ENCODE assay signal across 19 cellular contexts in genomic region chr7:107694395-107694794, GRCh38. TPM values are rescaled to one million over a fixed set of nuclear protein-coding genes. Genes with fewer than 3 reads are reported as not detected.
DNase-seq lines count a peak whose midpoint lies in the region; ATAC-seq, FAIRE-seq and TF ChIP-seq lines count a peak whose summit lies in the region.
"Had no signal": no experiment of that assay in that cellular context is flagged by ENCODE, and none has a peak within 500 bp of the region (broad histone marks: within the 10 kb centered on the region; RNA-seq: fewer than 3 reads in every experiment).

No MANE protein-coding gene starts in this region.

- no peak for TF ChIP-seq CTCF in K562 (IDR thresholded peaks at IDR 0.05 in 2 of 3, conservative IDR thresholded peaks at IDR 0.05 in 1 of 3; ENCODE audit: insufficient read depth in 2 of 3, low read depth in 1 of 3, low read length in 3 of 3)
- TF ChIP-seq CTCF in left ventricle myocardium inferior (IDR thresholded peaks at IDR 0.05; ENCODE audit: borderline replicate concordance) = no peak
- TF ChIP-seq CTCF in left lung (IDR thresholded peaks at IDR 0.05) = no peak
- no peak for TF ChIP-seq CTCF in HepG2 (CRISPR knock-in tag; IDR thresholded peaks at IDR 0.05)

- H3K27ac ChIP-seq in K562 (ENCODE audit: extremely low read depth, low read depth, low read length) (no peak overlapping the region), left ventricle myocardium inferior (replicated peaks) (peak overlapping the region; percentile 46), left lung (no peak overlapping the region), HepG2 (ENCODE audit: extremely low read length, insufficient read depth, low read length) (no peak overlapping the region)

- H4K20me1 ChIP-seq in K562 (replicated peaks; ENCODE audit: control insufficient read depth, insufficient read depth, low read length) (no peaks in the 10 kb centered on the region), HepG2 (ENCODE audit: insufficient read depth, low read length) (no peaks in the 10 kb centered on the region)

- TF ChIP-seq EP300 in K562 (IDR thresholded peaks at IDR 0.05; ENCODE audit: low read length) (no peak), HepG2 (IDR thresholded peaks at IDR 0.05; ENCODE audit: low read depth in 2 of 2, low read length in 2 of 2) (no peak), HepG2 (CRISPR knock-in tag; IDR thresholded peaks at IDR 0.05; ENCODE audit: borderline replicate concordance) (no peak)

- H2AFZ ChIP-seq in K562 (ENCODE audit: low read depth, low read length) (no peak overlapping the region), HepG2 (ENCODE audit: low read length) (no peak overlapping the region)

- DNase-seq in NCI-H748 (lab: John Stamatoyannopoulos, UW; ENCODE audit: unreplicated experiment) (peak; percentile 18), NCI-H748 treated with DMSO at 0.1 percent for 48 hours (lab: John Stamatoyannopoulos, UW) (no peak), K562 (ENCODE audit: extremely low read depth in 1 of 4, low spot score in 3 of 4) (no peak), left ventricle myocardium inferior (no peak), left lung (no peak), HepG2 (ENCODE audit: low spot score) (no peak), HAP-1 (ENCODE audit: low spot score in 2 of 2) (no peak)
- DNase-seq: activated CD4-positive, alpha-beta T cell treated with anti-CD3 and anti-CD28 coated beads, Interleukin-2, amount 10 ng/mL, durations not matched to agents 24 days and 14 days; activated T-cell treated with anti-CD3 and anti-CD28 coated beads, Interleukin-2, amount 50 U/mL, for 48 hours; amniotic stem cell; Caco-2; effector CD4-positive, alpha-beta T cell; HCEC 1CT; Kasumi-1 had no signal

- H3K9me3 ChIP-seq in K562 (replicated peaks; ENCODE audit: control insufficient read depth, insufficient read depth, low read depth, low read length) (no peaks in the 10 kb centered on the region), left ventricle myocardium inferior (replicated peaks) (no peaks in the 10 kb centered on the region), left lung (no peaks in the 10 kb centered on the region), HepG2 (ENCODE audit: low read length) (no peaks in the 10 kb centered on the region), HAP-1 (no peaks in the 10 kb centered on the region)
- H3K9me3 ChIP-seq: Caco-2 had no signal

- in situ Hi-C loops in K562 (cut with MboI) = no loop called here
- in situ Hi-C loops in HepG2 (cut with HindIII; ENCODE audit: extremely low pct_ligation_motif_present, low pct_unique_long_range_greater_than_20kb) = no loop called here
- in situ Hi-C loops in HAP-1 (cut with MboI; ENCODE audit: low sequenced_read_pairs) = no loop called here

- H3K4me3 ChIP-seq in K562 = no peak overlapping the region
- H3K4me3 ChIP-seq in left ventricle myocardium inferior = no peak overlapping the region
- no peak overlapping the region for H3K4me3 ChIP-seq in left lung
- H3K4me3 ChIP-seq in HepG2 (replicated peaks in 1 of 3; ENCODE audit: insufficient read depth in 1 of 3, low read depth in 2 of 3, low read length in 3 of 3) = no peak overlapping the region
- no peak overlapping the region for H3K4me3 ChIP-seq in HAP-1
- H3K4me3 ChIP-seq: smooth muscle cell had no signal

- ATAC-seq in K562 = no peak
- ATAC-seq in left lung = no peak
- ATAC-seq in HepG2 = no peak
- ATAC-seq in GM18907 (IDR thresholded peaks at IDR 0.05; ENCODE audit: unreplicated experiment) = no peak
- ATAC-seq: left lobe of liver had no signal

- H3K4me2 ChIP-seq in K562 (ENCODE audit: insufficient read depth, low read length) (no peak overlapping the region), HepG2 (ENCODE audit: low read depth, low read length) (no peak overlapping the region)
- H3K4me2 ChIP-seq: smooth muscle cell had no signal

- H3K9ac ChIP-seq in K562 (ENCODE audit: insufficient read depth in 1 of 2, low read depth in 2 of 2, low read length in 2 of 2) (no peak overlapping the region), HepG2 (ENCODE audit: insufficient read depth, low read depth, low read length) (no peak overlapping the region)

- TF ChIP-seq RAD21 in K562 (CRISPR knock-in tag; conservative IDR thresholded peaks at IDR 0.05 in 1 of 2, IDR thresholded peaks at IDR 0.05 in 1 of 2) (no peak), HepG2 (CRISPR knock-in tag; IDR thresholded peaks at IDR 0.05) (no peak)

- H3K27me3 ChIP-seq in K562 (ENCODE audit: control insufficient read depth in 2 of 2, insufficient read depth in 2 of 2, low read length in 2 of 2) (peaks cover 19 to 29% of the 10 kb centered on the region in 2 experiments; a peak in 4 of 5 replicates), left ventricle myocardium inferior (ENCODE audit: low read depth) (no peaks in the 10 kb centered on the region), left lung (no peaks in the 10 kb centered on the region), HepG2 (ENCODE audit: control insufficient read depth in 1 of 2, insufficient read depth in 2 of 2, low read length in 2 of 2) (peaks cover 0 to 23% of the 10 kb centered on the region in 2 experiments; a peak in 4 of 5 replicates), HAP-1 (ENCODE audit: low read depth) (no peaks in the 10 kb centered on the region)

- POLR2A ChIA-PET in K562 (lab: Yijun Ruan, JAX) (interaction anchor here (0.7 to 1.3 kb wide), 4 partner anchors 13 to 202 kb away, joined by 3 to 4 read pairs (median 3); no protein-coding TSS in a partner anchor), HepG2 (lab: Yijun Ruan, JAX) (no interaction called here)

- intact Hi-C loops in K562 (cut with micrococcal nuclease) (no loop called here), left ventricle myocardium inferior (cut with micrococcal nuclease) (no loop called here), left lung (cut with DNase I) (no loop called here), HepG2 (cut with micrococcal nuclease; ENCODE audit: unreplicated experiment) (no loop called here)

- no peaks in the 10 kb centered on the region for H3K9me1 ChIP-seq in K562 (ENCODE audit: control insufficient read depth, insufficient read depth, low read length)

- no peak for TF ChIP-seq POLR2A in K562 (conservative IDR thresholded peaks at IDR 0.05)
- no peak for TF ChIP-seq POLR2A in HepG2 (IDR thresholded peaks at IDR 0.05; ENCODE audit: insufficient read depth in 1 of 2, low read depth in 2 of 2, low read length in 2 of 2)

- 3% methylated on average over 5 of the region's 5 CpGs for WGBS in K562 (ENCODE audit: insufficient coverage, low coverage, missing lambda C conversion rate)
- WGBS in HepG2 (ENCODE audit: low lambda C conversion rate) = 38% methylated on average over 5 of the region's 5 CpGs

- H3K4me1 ChIP-seq in K562 (replicated peaks in 1 of 2; ENCODE audit: control insufficient read depth in 2 of 2, insufficient read depth in 2 of 2, low read length in 2 of 2) = no peaks in the 10 kb centered on the region; a peak in 2 of 5 replicates
- H3K4me1 ChIP-seq in left ventricle myocardium inferior = peaks cover 48% of the 10 kb centered on the region
- H3K4me1 ChIP-seq in left lung = no peaks in the 10 kb centered on the region
- no peaks in the 10 kb centered on the region for H3K4me1 ChIP-seq in HepG2 (ENCODE audit: insufficient read depth, low read length)
- peaks cover 11% of the 10 kb centered on the region for H3K4me1 ChIP-seq in HAP-1
- H3K4me1 ChIP-seq: Caco-2 had no signal

- H3K79me2 ChIP-seq in K562 (ENCODE audit: control insufficient read depth, insufficient read depth, low read length) = no peaks in the 10 kb centered on the region
- H3K79me2 ChIP-seq in HepG2 (ENCODE audit: insufficient read depth, low read length) = no peaks in the 10 kb centered on the region

- H3K36me3 ChIP-seq in K562 (ENCODE audit: control insufficient read depth, insufficient read depth, low read length) = no peaks in the 10 kb centered on the region
- no peaks in the 10 kb centered on the region for H3K36me3 ChIP-seq in left ventricle myocardium inferior
- no peaks in the 10 kb centered on the region for H3K36me3 ChIP-seq in left lung
- no peaks in the 10 kb centered on the region for H3K36me3 ChIP-seq in HepG2 (replicated peaks in 1 of 2; ENCODE audit: control insufficient read depth in 1 of 2, insufficient read depth in 2 of 2, low read length in 2 of 2)
- no peaks in the 10 kb centered on the region for H3K36me3 ChIP-seq in HAP-1 (replicated peaks)

- BruUV-seq in K562 (replicated peaks; lab: Mats Ljungman, UMichigan) = no TSS peak
- BruUV-seq in HepG2 (replicated peaks; lab: Mats Ljungman, UMichigan) = no TSS peak

- CTCF ChIA-PET in K562 (lab: Yijun Ruan, JAX; ENCODE audit: low intra/inter-chr PET ratio) (no interaction called here), HepG2 (lab: Yijun Ruan, JAX; ENCODE audit: low intra/inter-chr PET ratio, low total read pairs) (no interaction called here)

- no peak for FAIRE-seq in K562 (lab: Jason Lieb, UNC)
- no peak for FAIRE-seq in HepG2 (lab: Jason Lieb, UNC)
- FAIRE-seq: A204.1, RCC 7860 had no signal

RNA-seq across cellular contexts. Expression of gene SLC26A4, which starts 33.8 kb away (rescaled TPM):
- total RNA-seq in K562 (2011; cell fraction: chromatin; rRNA removed; ENCODE audit: low replicate concordance) = 0.23 and 1.2 TPM in 2 replicates
- 0.26 and 0.33 TPM in 2 replicates for total RNA-seq in K562 (2011; cell fraction: nucleolus; rRNA removed)
- 0.22 and 0.92 TPM in 2 replicates for total RNA-seq in K562 (2011; cell fraction: nucleoplasm; rRNA removed)
- 0.09 and 0.29 TPM in 2 replicates for total RNA-seq in K562 (2014; rRNA removed)
- 0.26 and 0.33 TPM in 2 replicates for total RNA-seq in K562 (2014; rRNA removed; fragmentation: Illumina TruSeq; extraction: Trizol)
- 0.11 and 0.43 TPM in 2 replicates for total RNA-seq in K562 (2015; rRNA removed; fragmentation: Illumina TruSeq; extraction: Trizol)
- 0.54 and 0.55 TPM in 2 replicates for total RNA-seq in K562 (2021)
- polyA plus RNA-seq in K562 (2011; rRNA removed) = 0.37 and 0.54 TPM in 2 replicates
- 0.13 and 0.16 TPM in 2 replicates for polyA plus RNA-seq in K562 (2011; cell fraction: cytosol; rRNA removed)
- 0.24 and 0.28 TPM in 2 replicates for polyA plus RNA-seq in K562 (2011; cell fraction: nucleus; rRNA removed)
- polyA plus RNA-seq in K562 (2012) = 0.29 and 0.38 TPM in 2 replicates
- 0.22 and 0.28 TPM in 2 replicates for polyA plus RNA-seq in K562 (2014; fragmentation: Illumina TruSeq; extraction: Trizol)
- under 1 TPM; 0.10 to 0.18 TPM for polyA plus RNA-seq in K562 (2014; fragmentation: Nextera tagmentation; extraction: Ambion mirVana)
- polyA plus RNA-seq in K562 (2014; rRNA removed) = 0.27 and 1.2 TPM in 2 replicates
- 0.81 and 0.96 TPM in 2 replicates for polyA minus RNA-seq in K562 (2011; rRNA and poly(A)+ RNA removed)
- polyA minus RNA-seq in K562 (2011; cell fraction: cytosol; rRNA and poly(A)+ RNA removed) = 1.3 TPM in 1 of 2 replicates, not detected in the other
- 0.33 TPM in 1 of 2 replicates, not detected in the other for polyA minus RNA-seq in K562 (2011; cell fraction: nucleus; rRNA and poly(A)+ RNA removed)
- 0.41 TPM for total RNA-seq in left ventricle myocardium inferior
- 1 to 10 TPM in 1 of 2 donors, under 1 TPM in 1; 0.82 to 1.7 TPM for total RNA-seq in left lung
- total RNA-seq in HepG2 (2016; rRNA removed; fragmentation: Illumina TruSeq; extraction: Trizol) = 0.11 TPM in 1 of 2 replicates, not detected in the other
- total RNA-seq in HepG2 (2016; cell fraction: cytosol; rRNA removed; fragmentation: Illumina TruSeq; extraction: Trizol; ENCODE audit: low read depth) = 0.09 TPM in 1 of 2 replicates, not detected in the other
- total RNA-seq in HepG2 (2016; cell fraction: insoluble cytoplasmic fraction; rRNA removed; fragmentation: Illumina TruSeq; extraction: Trizol) = 0.04 and 0.22 TPM in 2 replicates
- total RNA-seq in HepG2 (2016; cell fraction: membrane; rRNA removed; fragmentation: Illumina TruSeq; extraction: Trizol) = not detected in 2 replicates
- 0.28 TPM in 1 of 2 replicates, not detected in the other for total RNA-seq in HepG2 (2016; cell fraction: nucleus; rRNA removed; fragmentation: Illumina TruSeq; extraction: Trizol)
- polyA plus RNA-seq in HepG2 (2011; rRNA removed) = 0.08 and 0.10 TPM in 2 replicates
- polyA plus RNA-seq in HepG2 (2011; cell fraction: cytosol; rRNA removed) = 0.04 and 0.09 TPM in 2 replicates
- polyA plus RNA-seq in HepG2 (2011; cell fraction: nucleus; rRNA removed) = 0.23 and 0.29 TPM in 2 replicates
- polyA plus RNA-seq in HepG2 (2012) = 0.03 and 0.12 TPM in 2 replicates
- polyA plus RNA-seq in HepG2 (2016; cell fraction: cytosol; fragmentation: Illumina TruSeq; extraction: Trizol; ENCODE audit: low read depth) = not detected in 2 replicates
- polyA plus RNA-seq in HepG2 (2016; cell fraction: insoluble cytoplasmic fraction; fragmentation: Illumina TruSeq; extraction: Trizol; ENCODE audit: low read depth) = not detected in 2 replicates
- polyA plus RNA-seq in HepG2 (2016; cell fraction: membrane; fragmentation: Illumina TruSeq; extraction: Trizol; ENCODE audit: low read depth) = not detected in 2 replicates
- polyA plus RNA-seq in HepG2 (2016; cell fraction: nucleus; fragmentation: Illumina TruSeq; extraction: Trizol; ENCODE audit: insufficient read depth, low read depth) = 0.08 TPM in 1 of 2 replicates, not detected in the other
- polyA minus RNA-seq in HepG2 (2011; rRNA and poly(A)+ RNA removed; ENCODE audit: low replicate concordance) = 0.09 and 0.20 TPM in 2 replicates
- polyA minus RNA-seq in HepG2 (2011; cell fraction: cytosol; rRNA and poly(A)+ RNA removed) = 0.30 TPM in 1 of 2 replicates, not detected in the other
- 0.25 and 1.5 TPM in 2 replicates for polyA minus RNA-seq in HepG2 (2011; cell fraction: nucleus; rRNA and poly(A)+ RNA removed)
- total RNA-seq: Caco-2, left lobe of liver had no signal

RNA-seq across cellular contexts. Expression of gene CBLL1, which starts 49.5 kb away (rescaled TPM):
- 34.6 and 71.6 TPM in 2 replicates for total RNA-seq in K562 (2011; cell fraction: chromatin; rRNA removed; ENCODE audit: low replicate concordance)
- total RNA-seq in K562 (2011; cell fraction: nucleolus; rRNA removed) = 12.8 and 16.8 TPM in 2 replicates
- 30.2 and 45.5 TPM in 2 replicates for total RNA-seq in K562 (2011; cell fraction: nucleoplasm; rRNA removed)
- total RNA-seq in K562 (2014; rRNA removed) (20.7 and 23.5 TPM in 2 replicates), K562 (2014; rRNA removed; fragmentation: Illumina TruSeq; extraction: Trizol) (45.4 and 47.0 TPM in 2 replicates), K562 (2015; rRNA removed; fragmentation: Illumina TruSeq; extraction: Trizol) (53.2 and 59.0 TPM in 2 replicates), K562 (2021) (39.8 and 40.2 TPM in 2 replicates), left ventricle myocardium inferior (21.6 TPM), left lung (10 to 100 TPM; 17.2 to 21.5 TPM), HepG2 (2016; rRNA removed; fragmentation: Illumina TruSeq; extraction: Trizol) (10.5 and 12.2 TPM in 2 replicates)
- polyA plus RNA-seq in K562 (2011; rRNA removed) (14.7 and 22.5 TPM in 2 replicates), K562 (2014; fragmentation: Illumina TruSeq; extraction: Trizol) (58.5 and 67.9 TPM in 2 replicates), K562 (2014; fragmentation: Nextera tagmentation; extraction: Ambion mirVana) (10 to 100 TPM; 17.4 to 35.4 TPM), K562 (2014; rRNA removed) (14.8 and 15.7 TPM in 2 replicates), HepG2 (2011; rRNA removed) (8.8 and 9.1 TPM in 2 replicates)
- 15.1 and 16.9 TPM in 2 replicates for polyA plus RNA-seq in K562 (2011; cell fraction: cytosol; rRNA removed)
- polyA plus RNA-seq in K562 (2011; cell fraction: nucleus; rRNA removed) = 34.0 and 44.0 TPM in 2 replicates
- 38.4 and 48.8 TPM in 2 replicates for polyA plus RNA-seq in K562 (2012)
- 35.7 and 38.3 TPM in 2 replicates for polyA minus RNA-seq in K562 (2011; rRNA and poly(A)+ RNA removed)
- 31.4 and 42.8 TPM in 2 replicates for polyA minus RNA-seq in K562 (2011; cell fraction: cytosol; rRNA and poly(A)+ RNA removed)
- 49.4 and 57.8 TPM in 2 replicates for polyA minus RNA-seq in K562 (2011; cell fraction: nucleus; rRNA and poly(A)+ RNA removed)
- 4.6 and 9.6 TPM in 2 replicates for total RNA-seq in HepG2 (2016; cell fraction: cytosol; rRNA removed; fragmentation: Illumina TruSeq; extraction: Trizol; ENCODE audit: low read depth)
- 8.4 and 9.8 TPM in 2 replicates for total RNA-seq in HepG2 (2016; cell fraction: insoluble cytoplasmic fraction; rRNA removed; fragmentation: Illumina TruSeq; extraction: Trizol)
- total RNA-seq in HepG2 (2016; cell fraction: membrane; rRNA removed; fragmentation: Illumina TruSeq; extraction: Trizol) = 10.8 and 12.2 TPM in 2 replicates
- total RNA-seq in HepG2 (2016; cell fraction: nucleus; rRNA removed; fragmentation: Illumina TruSeq; extraction: Trizol) = 14.2 and 14.8 TPM in 2 replicates
- polyA plus RNA-seq in HepG2 (2011; cell fraction: cytosol; rRNA removed) = 4.3 and 5.7 TPM in 2 replicates
- polyA plus RNA-seq in HepG2 (2011; cell fraction: nucleus; rRNA removed) = 14.0 and 15.1 TPM in 2 replicates
- polyA plus RNA-seq in HepG2 (2012) = 20.1 and 22.9 TPM in 2 replicates
- polyA plus RNA-seq in HepG2 (2016; cell fraction: cytosol; fragmentation: Illumina TruSeq; extraction: Trizol; ENCODE audit: low read depth) = 2.6 and 2.7 TPM in 2 replicates
- polyA plus RNA-seq in HepG2 (2016; cell fraction: insoluble cytoplasmic fraction; fragmentation: Illumina TruSeq; extraction: Trizol; ENCODE audit: low read depth) = 14.3 and 19.8 TPM in 2 replicates
- polyA plus RNA-seq in HepG2 (2016; cell fraction: membrane; fragmentation: Illumina TruSeq; extraction: Trizol; ENCODE audit: low read depth) = 5.6 and 7.4 TPM in 2 replicates
- polyA plus RNA-seq in HepG2 (2016; cell fraction: nucleus; fragmentation: Illumina TruSeq; extraction: Trizol; ENCODE audit: insufficient read depth, low read depth) = 15.6 and 15.9 TPM in 2 replicates
- polyA minus RNA-seq in HepG2 (2011; rRNA and poly(A)+ RNA removed; ENCODE audit: low replicate concordance) = 10.1 and 20.3 TPM in 2 replicates
- polyA minus RNA-seq in HepG2 (2011; cell fraction: cytosol; rRNA and poly(A)+ RNA removed) = 15.6 and 20.4 TPM in 2 replicates
- polyA minus RNA-seq in HepG2 (2011; cell fraction: nucleus; rRNA and poly(A)+ RNA removed) = 42.4 and 45.3 TPM in 2 replicates
